26 cellular contexts compared by ENCODE assay signal in genomic region chr16:12976491-12976890, GRCh38.
"Had no signal": no experiment of that assay in that cellular context is flagged by ENCODE, and none has a peak within 500 bp of the region (broad histone marks: within the 10 kb centered on the region; RNA-seq: fewer than 3 reads in every experiment).

No MANE protein-coding gene starts in this region.

- H3K27ac ChIP-seq: Peyer's patch, SJSA1 had no signal

- H3K36me3 ChIP-seq: Peyer's patch, SJSA1 had no signal

- H3K4me1 ChIP-seq: Peyer's patch, SJSA1 had no signal

- H3K9me3 ChIP-seq: Peyer's patch, SJSA1 had no signal

- H3K27me3 Mint-ChIP-seq: activated CD4-positive, alpha-beta T cell treated with anti-CD3 and anti-CD28 coated beads, Interleukin-2, amount 10 ng/mL, durations not matched to agents 24 days and 14 days; activated CD8-positive, alpha-beta memory T cell treated with anti-CD3 and anti-CD28 coated beads, Interleukin-2, amount 10 ng/mL, durations not matched to agents 7 days and 5 days; activated T-cell treated with anti-CD3 and anti-CD28 coated beads, Interleukin-2, amount 50 U/mL, for 24 hours; central memory CD8-positive, alpha-beta T cell had no signal

- H3K4me3 Mint-ChIP-seq: activated CD4-positive, alpha-beta T cell treated with anti-CD3 and anti-CD28 coated beads, Interleukin-2, amount 10 ng/mL, durations not matched to agents 24 days and 14 days; activated CD8-positive, alpha-beta memory T cell treated with anti-CD3 and anti-CD28 coated beads, Interleukin-2, amount 10 ng/mL, durations not matched to agents 7 days and 5 days; activated naive CD8-positive, alpha-beta T cell; activated T-cell treated with anti-CD3 and anti-CD28 coated beads, Interleukin-2, amount 50 U/mL, for 24 hours; activated T-helper 1 cell treated with anti-CD3 and anti-CD28 coated beads, Interleukin-12 subunit alpha, Interleukin-12 subunit beta, Interleukin-2, Interleukin-4 antibody, amounts not matched to agents 30 ng/mL and 10 ng/mL and 1 ng/mL, durations not matched to agents 14 hours and 24 hours and 36 hours; central memory CD8-positive, alpha-beta T cell; T-helper 1 cell treated with Interleukin-12 subunit alpha and Interleukin-12 subunit beta and Interleukin-4 antibody, amounts not matched to agents 30 μg/mL and 1 μg/mL, for 36 hours had no signal

- H3K27me3 ChIP-seq: Peyer's patch, SJSA1 had no signal

- H3K36me3 Mint-ChIP-seq: activated CD8-positive, alpha-beta memory T cell treated with anti-CD3 and anti-CD28 coated beads, Interleukin-2, amount 10 ng/mL, durations not matched to agents 7 days and 5 days; activated naive CD8-positive, alpha-beta T cell had no signal

- H3K4me3 ChIP-seq: Peyer's patch, SJSA1 had no signal

- DNase-seq: activated CD4-positive, alpha-beta T cell treated with anti-CD3 and anti-CD28 coated beads for 1 hour; activated CD4-positive, alpha-beta T cell treated with anti-CD3 and anti-CD28 coated beads, Interleukin-2, amount 10 ng/mL, durations not matched to agents 24 days and 14 days; activated CD4-positive, alpha-beta T cell treated with anti-CD3 and anti-CD28 coated beads, Interleukin-2, amount 50 U/mL, for 48 hours; activated CD8-positive, alpha-beta memory T cell treated with anti-CD3 and anti-CD28 coated beads, Interleukin-2, amount 10 ng/mL, durations not matched to agents 7 days and 5 days; activated effector memory CD4-positive, alpha-beta T cell treated with Interleukin-2 at 50 U/mL for 16 hours; activated naive CD4-positive, alpha-beta T cell; activated T-cell treated with anti-CD3 and anti-CD28 coated beads, Interleukin-2, amount 50 U/mL, for 24 hours; Kasumi-1; KBM-7; NCI-H1048; NCI-H146; NCI-H187 treated with DMSO at 0.1 percent for 48 hours; NCI-H2081 treated with DMSO at 0.1 percent for 48 hours; NCI-H510A treated with DMSO at 0.1 percent for 48 hours; NCI-H69; NK-92 treated with Interleukin-12 subunit alpha and Interleukin-12 subunit beta, amount 100 ng/mL, for 24 hours; OCI-M1; Peyer's patch; SHP77; SW 1271 had no signal

- H3K27ac Mint-ChIP-seq: activated CD4-positive, alpha-beta T cell treated with anti-CD3 and anti-CD28 coated beads, Interleukin-2, amount 10 ng/mL, durations not matched to agents 24 days and 14 days; activated CD8-positive, alpha-beta memory T cell treated with anti-CD3 and anti-CD28 coated beads, Interleukin-2, amount 10 ng/mL, durations not matched to agents 7 days and 5 days; activated naive CD8-positive, alpha-beta T cell; activated T-cell treated with anti-CD3 and anti-CD28 coated beads, Interleukin-2, amount 50 U/mL, for 24 hours; activated T-helper 1 cell treated with anti-CD3 and anti-CD28 coated beads, Interleukin-12 subunit alpha, Interleukin-12 subunit beta, Interleukin-2, Interleukin-4 antibody, amounts not matched to agents 30 ng/mL and 10 ng/mL and 1 ng/mL, durations not matched to agents 14 hours and 24 hours and 36 hours; T-helper 1 cell treated with Interleukin-12 subunit alpha and Interleukin-12 subunit beta and Interleukin-4 antibody, amounts not matched to agents 30 μg/mL and 1 μg/mL, for 36 hours had no signal

- H3K4me1 Mint-ChIP-seq: activated CD4-positive, alpha-beta T cell treated with anti-CD3 and anti-CD28 coated beads, Interleukin-2, amount 10 ng/mL, durations not matched to agents 24 days and 14 days; activated CD8-positive, alpha-beta memory T cell treated with anti-CD3 and anti-CD28 coated beads, Interleukin-2, amount 10 ng/mL, durations not matched to agents 7 days and 5 days; central memory CD8-positive, alpha-beta T cell had no signal

- ATAC-seq: activated CD8-positive, alpha-beta memory T cell treated with anti-CD3 and anti-CD28 coated beads, Interleukin-2, amount 10 ng/mL, durations not matched to agents 7 days and 5 days; SK-N-SH treated with all-trans-retinoic acid at 6 μM for 48 hours had no signal

- H3K9me3 Mint-ChIP-seq: activated T-helper 1 cell treated with anti-CD3 and anti-CD28 coated beads, Interleukin-12 subunit alpha, Interleukin-12 subunit beta, Interleukin-2, Interleukin-4 antibody, amounts not matched to agents 30 ng/mL and 10 ng/mL and 1 ng/mL, durations not matched to agents 14 hours and 24 hours and 36 hours; T-helper 1 cell treated with Interleukin-12 subunit alpha and Interleukin-12 subunit beta and Interleukin-4 antibody, amounts not matched to agents 30 μg/mL and 1 μg/mL, for 36 hours had no signal
